In the genomic region with DNA sequence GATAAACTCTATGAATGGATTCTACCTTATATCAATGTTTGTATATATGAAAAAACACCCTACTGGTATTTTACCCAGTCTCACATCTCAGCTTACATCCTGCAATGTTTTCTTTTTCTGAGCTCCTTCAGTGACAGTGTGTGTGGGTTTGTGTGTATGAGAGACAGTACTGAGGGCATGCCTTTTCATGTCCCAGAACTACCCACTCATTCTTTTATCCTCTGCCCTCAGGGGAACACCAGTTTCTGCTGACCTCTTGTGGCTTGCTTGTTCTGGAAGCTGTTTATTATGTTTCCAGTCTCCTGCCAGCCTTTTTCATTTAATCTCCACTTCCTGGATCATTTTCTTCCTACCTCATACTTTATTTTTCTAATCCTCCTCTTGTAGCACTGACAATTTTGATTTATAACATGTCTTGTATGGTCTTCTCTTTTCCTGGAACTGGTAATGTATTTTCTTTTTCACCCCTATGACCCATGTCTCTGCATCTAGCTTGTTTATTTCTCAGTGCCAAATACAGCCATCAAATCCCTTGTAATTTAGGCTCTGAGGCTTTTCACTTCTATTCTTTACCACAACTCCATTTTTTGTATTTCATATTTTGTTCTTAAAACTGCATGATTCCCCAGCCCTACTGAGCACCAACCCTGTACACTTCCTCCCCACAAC, we compare ENCODE assay signal across 10 cellular contexts.
DNase-seq lines count a peak whose midpoint lies in the region; ATAC-seq and TF ChIP-seq lines count a peak whose summit lies in the region.
"Had no signal": no experiment of that assay in that cellular context is flagged by ENCODE, and none has a peak within 500 bp of the region (broad histone marks: within the 10 kb centered on the region; RNA-seq: fewer than 3 reads in every experiment).

No MANE protein-coding gene starts in this region.

- no peaks in the 10 kb centered on the region for H3K9me3 Mint-ChIP-seq in activated CD8-positive, alpha-beta T cell treated with anti-CD3 and anti-CD28 coated beads, Interleukin-2, amount 10 ng/mL, durations not matched to agents 7 days and 5 days (ENCODE audit: insufficient read depth)

- H3K36me3 Mint-ChIP-seq in activated CD8-positive, alpha-beta T cell treated with anti-CD3 and anti-CD28 coated beads, Interleukin-2, amount 10 ng/mL, durations not matched to agents 7 days and 5 days (ENCODE audit: low read depth), result no peaks in the 10 kb centered on the region

- POLR2A ChIA-PET in activated CD8-positive, alpha-beta T cell treated with anti-CD3 and anti-CD28 coated beads, Interleukin-2, amount 10 ng/mL, durations not matched to agents 7 days and 5 days (lab: Charles Lee), result interaction anchor here (0.6 kb wide), 1 partner anchor 73 kb away, joined by 3 read pairs; no protein-coding TSS in a partner anchor

- no peak overlapping the region for H3K4me3 Mint-ChIP-seq in activated CD8-positive, alpha-beta T cell treated with anti-CD3 and anti-CD28 coated beads, Interleukin-2, amount 10 ng/mL, durations not matched to agents 7 days and 5 days

- H3K27ac Mint-ChIP-seq in activated CD8-positive, alpha-beta T cell treated with anti-CD3 and anti-CD28 coated beads, Interleukin-2, amount 10 ng/mL, durations not matched to agents 7 days and 5 days, result peak overlapping the region; percentile 69

- ATAC-seq in HG03060 (IDR thresholded peaks at IDR 0.05; ENCODE audit: low read depth, unreplicated experiment) (peak; percentile 91), SK-N-SH treated with all-trans-retinoic acid at 6 μM for 48 hours (no peak), HG03354 (IDR thresholded peaks at IDR 0.05; ENCODE audit: poor library complexity, severe bottlenecking, unreplicated experiment) (no peak)
- ATAC-seq in activated CD8-positive, alpha-beta T cell treated with anti-CD3 and anti-CD28 coated beads, Interleukin-2, amount 10 ng/mL, durations not matched to agents 7 days and 5 days, result no peak

- H3K27me3 Mint-ChIP-seq in activated CD8-positive, alpha-beta T cell treated with anti-CD3 and anti-CD28 coated beads, Interleukin-2, amount 10 ng/mL, durations not matched to agents 7 days and 5 days (ENCODE audit: low read depth), result no peaks in the 10 kb centered on the region

- peaks cover 12% of the 10 kb centered on the region for H3K4me1 Mint-ChIP-seq in activated CD8-positive, alpha-beta T cell treated with anti-CD3 and anti-CD28 coated beads, Interleukin-2, amount 10 ng/mL, durations not matched to agents 7 days and 5 days (ENCODE audit: low read depth)

- CTCF ChIA-PET in activated CD8-positive, alpha-beta T cell treated with anti-CD3 and anti-CD28 coated beads, Interleukin-2, amount 10 ng/mL, durations not matched to agents 7 days and 5 days (lab: Charles Lee), result no interaction called here

- DNase-seq in NCI-H1092 treated with DMSO at 0.1 percent for 48 hours (lab: John Stamatoyannopoulos, UW) (peak; percentile 0), NCI-H1092 (lab: John Stamatoyannopoulos, UW) (no peak), occipital lobe (lab: John Stamatoyannopoulos, UW) (peak; percentile 0)
- no peak for DNase-seq in activated CD8-positive, alpha-beta T cell treated with anti-CD3 and anti-CD28 coated beads, Interleukin-2, amount 10 ng/mL, durations not matched to agents 7 days and 5 days
- no peak for DNase-seq in activated effector memory CD4-positive, alpha-beta T cell treated with anti-CD3 and anti-CD28 coated beads, Interleukin-2, amount 50 U/mL, for 16 hours
- DNase-seq: 8988T, Peyer's patch had no signal

TF ChIP-seq in SK-N-SH treated with all-trans-retinoic acid at 6 μM for 48 hours, 23 proteins besides CTCF, POLR2A, EP300 and RAD21:
- TF ChIP-seq OSR1 (CRISPR knock-in tag; IDR thresholded peaks at IDR 0.05) (no peak), ZNF565 (CRISPR knock-in tag; conservative IDR thresholded peaks at IDR 0.05; ENCODE audit: low read depth) (no peak), ISL1 (CRISPR knock-in tag; IDR thresholded peaks at IDR 0.05) (no peak), ZFP30 (CRISPR knock-in tag; IDR thresholded peaks at IDR 0.05) (no peak), RARB (CRISPR knock-in tag; IDR thresholded peaks at IDR 0.05) (no peak), TCF4 (CRISPR knock-in tag; IDR thresholded peaks at IDR 0.05; ENCODE audit: borderline replicate concordance) (no peak), ARNTL (CRISPR knock-in tag; IDR thresholded peaks at IDR 0.05; ENCODE audit: borderline replicate concordance, low read depth) (no peak), ZFP3 (CRISPR knock-in tag; IDR thresholded peaks at IDR 0.05) (no peak), ZC3H10 (CRISPR knock-in tag; IDR thresholded peaks at IDR 0.05) (no peak), BACH2 (CRISPR knock-in tag; IDR thresholded peaks at IDR 0.05; ENCODE audit: borderline replicate concordance) (no peak), CSDC2 (CRISPR knock-in tag; IDR thresholded peaks at IDR 0.05) (no peak), GLIS3 (CRISPR knock-in tag; IDR thresholded peaks at IDR 0.05) (no peak), ESRRG (CRISPR knock-in tag; IDR thresholded peaks at IDR 0.05) (no peak), SNAI2 (CRISPR knock-in tag; IDR thresholded peaks at IDR 0.05) (no peak), ZNF8 (CRISPR knock-in tag; IDR thresholded peaks at IDR 0.05) (no peak)
- TF ChIP-seq, protein P1, sequence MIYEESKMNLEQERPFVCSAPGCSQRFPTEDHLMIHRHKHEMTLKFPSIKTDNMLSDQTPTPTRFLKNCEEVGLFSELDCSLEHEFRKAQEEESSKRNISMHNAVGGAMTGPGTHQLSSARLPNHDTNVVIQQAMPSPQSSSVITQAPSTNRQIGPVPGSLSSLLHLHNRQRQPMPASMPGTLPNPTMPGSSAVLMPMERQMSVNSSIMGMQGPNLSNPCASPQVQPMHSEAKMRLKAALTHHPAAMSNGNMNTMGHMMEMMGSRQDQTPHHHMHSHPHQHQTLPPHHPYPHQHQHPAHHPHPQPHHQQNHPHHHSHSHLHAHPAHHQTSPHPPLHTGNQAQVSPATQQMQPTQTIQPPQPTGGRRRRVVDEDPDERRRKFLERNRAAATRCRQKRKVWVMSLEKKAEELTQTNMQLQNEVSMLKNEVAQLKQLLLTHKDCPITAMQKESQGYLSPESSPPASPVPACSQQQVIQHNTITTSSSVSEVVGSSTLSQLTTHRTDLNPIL (CRISPR knock-in tag; IDR thresholded peaks at IDR 0.05; ENCODE audit: low read depth), result no peak
- TF ChIP-seq, protein P2, sequence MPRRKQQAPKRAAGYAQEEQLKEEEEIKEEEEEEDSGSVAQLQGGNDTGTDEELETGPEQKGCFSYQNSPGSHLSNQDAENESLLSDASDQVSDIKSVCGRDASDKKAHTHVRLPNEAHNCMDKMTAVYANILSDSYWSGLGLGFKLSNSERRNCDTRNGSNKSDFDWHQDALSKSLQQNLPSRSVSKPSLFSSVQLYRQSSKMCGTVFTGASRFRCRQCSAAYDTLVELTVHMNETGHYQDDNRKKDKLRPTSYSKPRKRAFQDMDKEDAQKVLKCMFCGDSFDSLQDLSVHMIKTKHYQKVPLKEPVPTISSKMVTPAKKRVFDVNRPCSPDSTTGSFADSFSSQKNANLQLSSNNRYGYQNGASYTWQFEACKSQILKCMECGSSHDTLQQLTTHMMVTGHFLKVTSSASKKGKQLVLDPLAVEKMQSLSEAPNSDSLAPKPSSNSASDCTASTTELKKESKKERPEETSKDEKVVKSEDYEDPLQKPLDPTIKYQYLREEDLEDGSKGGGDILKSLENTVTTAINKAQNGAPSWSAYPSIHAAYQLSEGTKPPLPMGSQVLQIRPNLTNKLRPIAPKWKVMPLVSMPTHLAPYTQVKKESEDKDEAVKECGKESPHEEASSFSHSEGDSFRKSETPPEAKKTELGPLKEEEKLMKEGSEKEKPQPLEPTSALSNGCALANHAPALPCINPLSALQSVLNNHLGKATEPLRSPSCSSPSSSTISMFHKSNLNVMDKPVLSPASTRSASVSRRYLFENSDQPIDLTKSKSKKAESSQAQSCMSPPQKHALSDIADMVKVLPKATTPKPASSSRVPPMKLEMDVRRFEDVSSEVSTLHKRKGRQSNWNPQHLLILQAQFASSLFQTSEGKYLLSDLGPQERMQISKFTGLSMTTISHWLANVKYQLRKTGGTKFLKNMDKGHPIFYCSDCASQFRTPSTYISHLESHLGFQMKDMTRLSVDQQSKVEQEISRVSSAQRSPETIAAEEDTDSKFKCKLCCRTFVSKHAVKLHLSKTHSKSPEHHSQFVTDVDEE (CRISPR knock-in tag; IDR thresholded peaks at IDR 0.05), result no peak
- TF ChIP-seq, protein P3, sequence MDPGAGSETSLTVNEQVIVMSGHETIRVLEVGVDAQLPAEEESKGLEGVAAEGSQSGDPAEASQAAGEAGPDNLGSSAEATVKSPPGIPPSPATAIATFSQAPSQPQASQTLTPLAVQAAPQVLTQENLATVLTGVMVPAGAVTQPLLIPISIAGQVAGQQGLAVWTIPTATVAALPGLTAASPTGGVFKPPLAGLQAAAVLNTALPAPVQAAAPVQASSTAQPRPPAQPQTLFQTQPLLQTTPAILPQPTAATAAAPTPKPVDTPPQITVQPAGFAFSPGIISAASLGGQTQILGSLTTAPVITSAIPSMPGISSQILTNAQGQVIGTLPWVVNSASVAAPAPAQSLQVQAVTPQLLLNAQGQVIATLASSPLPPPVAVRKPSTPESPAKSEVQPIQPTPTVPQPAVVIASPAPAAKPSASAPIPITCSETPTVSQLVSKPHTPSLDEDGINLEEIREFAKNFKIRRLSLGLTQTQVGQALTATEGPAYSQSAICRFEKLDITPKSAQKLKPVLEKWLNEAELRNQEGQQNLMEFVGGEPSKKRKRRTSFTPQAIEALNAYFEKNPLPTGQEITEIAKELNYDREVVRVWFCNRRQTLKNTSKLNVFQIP (CRISPR knock-in tag; IDR thresholded peaks at IDR 0.05; ENCODE audit: borderline replicate concordance, low read depth), result no peak
- TF ChIP-seq, protein P4, sequence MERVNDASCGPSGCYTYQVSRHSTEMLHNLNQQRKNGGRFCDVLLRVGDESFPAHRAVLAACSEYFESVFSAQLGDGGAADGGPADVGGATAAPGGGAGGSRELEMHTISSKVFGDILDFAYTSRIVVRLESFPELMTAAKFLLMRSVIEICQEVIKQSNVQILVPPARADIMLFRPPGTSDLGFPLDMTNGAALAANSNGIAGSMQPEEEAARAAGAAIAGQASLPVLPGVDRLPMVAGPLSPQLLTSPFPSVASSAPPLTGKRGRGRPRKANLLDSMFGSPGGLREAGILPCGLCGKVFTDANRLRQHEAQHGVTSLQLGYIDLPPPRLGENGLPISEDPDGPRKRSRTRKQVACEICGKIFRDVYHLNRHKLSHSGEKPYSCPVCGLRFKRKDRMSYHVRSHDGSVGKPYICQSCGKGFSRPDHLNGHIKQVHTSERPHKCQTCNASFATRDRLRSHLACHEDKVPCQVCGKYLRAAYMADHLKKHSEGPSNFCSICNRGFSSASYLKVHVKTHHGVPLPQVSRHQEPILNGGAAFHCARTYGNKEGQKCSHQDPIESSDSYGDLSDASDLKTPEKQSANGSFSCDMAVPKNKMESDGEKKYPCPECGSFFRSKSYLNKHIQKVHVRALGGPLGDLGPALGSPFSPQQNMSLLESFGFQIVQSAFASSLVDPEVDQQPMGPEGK (CRISPR knock-in tag; IDR thresholded peaks at IDR 0.05; ENCODE audit: borderline replicate concordance), result no peak

Comparison
In these comparisons a context has a peak if more than half of its experiments do, and no peak if none do; other contexts are left out.
1. DNase-seq: peak in NCI-H1092 treated with DMSO at 0.1 percent for 48 hours (single experiment) and occipital lobe (single experiment); none in NCI-H1092 (single experiment), activated CD8-positive, alpha-beta T cell treated with anti-CD3 and anti-CD28 coated beads, Interleukin-2, amount 10 ng/mL, durations not matched to agents 7 days and 5 days (single experiment) and activated effector memory CD4-positive, alpha-beta T cell treated with anti-CD3 and anti-CD28 coated beads, Interleukin-2, amount 50 U/mL, for 16 hours (single experiment).